Comparison of ENCODE assay signal across 23 cellular contexts in the genomic region with DNA sequence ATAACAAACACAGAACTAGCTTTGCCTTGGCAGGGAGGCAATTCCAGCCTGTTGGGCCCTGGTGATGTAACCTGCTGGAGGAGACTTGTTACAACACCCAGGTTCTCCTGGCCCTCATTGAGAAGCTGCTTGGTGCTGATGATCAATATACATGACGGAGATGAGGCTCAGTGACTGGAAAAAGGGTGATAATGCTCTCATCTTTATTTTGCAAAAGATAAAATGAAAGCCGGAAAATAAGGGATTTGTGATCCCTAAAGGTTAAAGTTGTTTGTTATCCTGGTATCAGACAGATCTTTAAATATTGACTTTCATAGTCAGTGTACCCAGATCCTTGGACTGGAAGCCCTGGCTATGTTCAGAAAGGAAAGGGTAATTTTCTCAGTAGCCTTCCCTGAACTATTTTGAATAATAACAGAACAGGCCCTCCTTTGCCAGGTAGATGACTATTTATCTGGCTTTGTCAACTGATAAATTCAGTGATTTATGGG.
"Had no signal": no experiment of that assay in that cellular context is flagged by ENCODE, and none has a peak within 500 bp of the region (broad histone marks: within the 10 kb centered on the region; RNA-seq: fewer than 3 reads in every experiment).

No MANE protein-coding gene starts in this region.

- H3K27ac Mint-ChIP-seq: activated CD8-positive, alpha-beta T cell treated with anti-CD3 and anti-CD28 coated beads for 36 hours; activated naive CD4-positive, alpha-beta T cell treated with anti-CD3 and anti-CD28 coated beads for 36 hours; activated naive CD8-positive, alpha-beta T cell treated with anti-CD3 and anti-CD28 coated beads, Interleukin-2, amount 50 U/mL, for 24 hours; activated T-cell treated with anti-CD3 and anti-CD28 coated beads, Interleukin-2, amount 50 U/mL, for 24 hours; activated T-helper 2 cell treated with anti-CD3 and anti-CD28 coated beads, Interferon-gamma antibody, Interleukin-2, Interleukin-4, amounts not matched to agents 10 μg/mL and 5 μg/mL and 100 μg/mL, durations not matched to agents 14 hours and 24 hours and 36 hours; immature natural killer cell; naive thymus-derived CD8-positive, alpha-beta T cell; stimulated activated effector memory CD8-positive, alpha-beta T cell treated with anti-CD3 and anti-CD28 coated beads, Interleukin-12 subunit alpha, Interleukin-12 subunit beta, amount 100 ng/mL, for 72 hours; T-helper 17 cell had no signal

- H3K27me3 ChIP-seq: gastrocnemius medialis, heart left ventricle, neutrophil, sigmoid colon, stomach, vagina had no signal

- ATAC-seq: activated CD8-positive, alpha-beta T cell treated with anti-CD3 and anti-CD28 coated beads for 36 hours; activated naive CD8-positive, alpha-beta T cell treated with anti-CD3 and anti-CD28 coated beads, Interleukin-2, amount 50 U/mL, for 24 hours; gastrocnemius medialis; heart left ventricle; naive thymus-derived CD8-positive, alpha-beta T cell; stimulated activated effector memory CD8-positive, alpha-beta T cell treated with anti-CD3 and anti-CD28 coated beads, Interleukin-12 subunit alpha, Interleukin-12 subunit beta, amount 100 ng/mL, for 72 hours; T-helper 17 cell had no signal

- H3K27ac ChIP-seq: coronary artery, gastrocnemius medialis, heart left ventricle, neutrophil, parathyroid adenoma, sigmoid colon, stomach, vagina had no signal

- H3K9me3 ChIP-seq: gastrocnemius medialis, neutrophil, sigmoid colon, stomach, vagina had no signal

- H3K4me3 ChIP-seq: coronary artery, gastrocnemius medialis, heart left ventricle, sigmoid colon, stomach, vagina had no signal

- H3K36me3 Mint-ChIP-seq: immature natural killer cell; naive thymus-derived CD8-positive, alpha-beta T cell; stimulated activated effector memory CD8-positive, alpha-beta T cell treated with anti-CD3 and anti-CD28 coated beads, Interleukin-12 subunit alpha, Interleukin-12 subunit beta, amount 100 ng/mL, for 72 hours had no signal

- H3K36me3 ChIP-seq: gastrocnemius medialis, heart left ventricle, neutrophil, sigmoid colon, stomach, vagina had no signal

- DNase-seq: activated CD4-positive, alpha-beta T cell treated with anti-CD3 and anti-CD28 coated beads for 48 hours; activated CD4-positive, CD25-positive, alpha-beta regulatory T cell; activated CD8-positive, alpha-beta T cell treated with anti-CD3 and anti-CD28 coated beads for 36 hours; activated naive CD4-positive, alpha-beta T cell treated with anti-CD3 and anti-CD28 coated beads for 36 hours; activated naive CD8-positive, alpha-beta T cell treated with anti-CD3 and anti-CD28 coated beads, Interleukin-2, amount 50 U/mL, for 24 hours; activated T-cell treated with anti-CD3 and anti-CD28 coated beads, Interleukin-2, amount 50 U/mL, for 24 hours; aorta; gastrocnemius medialis; heart left ventricle; immature natural killer cell; mesenchymal stem cell; naive thymus-derived CD8-positive, alpha-beta T cell; sigmoid colon; stimulated activated CD4-positive, alpha-beta T cell treated with anti-CD3 and anti-CD28 coated beads, Interleukin-4, amount 100 ng/mL, for 24 hours; stomach; T-helper 17 cell; trophoblast cell had no signal

- H3K4me3 Mint-ChIP-seq: activated CD8-positive, alpha-beta T cell treated with anti-CD3 and anti-CD28 coated beads for 36 hours; activated naive CD4-positive, alpha-beta T cell treated with anti-CD3 and anti-CD28 coated beads for 36 hours; activated naive CD8-positive, alpha-beta T cell treated with anti-CD3 and anti-CD28 coated beads, Interleukin-2, amount 50 U/mL, for 24 hours; activated T-cell treated with anti-CD3 and anti-CD28 coated beads, Interleukin-2, amount 50 U/mL, for 24 hours; immature natural killer cell; naive thymus-derived CD8-positive, alpha-beta T cell; stimulated activated effector memory CD8-positive, alpha-beta T cell treated with anti-CD3 and anti-CD28 coated beads, Interleukin-12 subunit alpha, Interleukin-12 subunit beta, amount 100 ng/mL, for 72 hours; T-helper 17 cell had no signal

- H3K79me2 ChIP-seq: parathyroid adenoma had no signal

- H3K9me3 Mint-ChIP-seq: activated naive CD8-positive, alpha-beta T cell treated with anti-CD3 and anti-CD28 coated beads, Interleukin-2, amount 50 U/mL, for 24 hours; stimulated activated effector memory CD8-positive, alpha-beta T cell treated with anti-CD3 and anti-CD28 coated beads, Interleukin-12 subunit alpha, Interleukin-12 subunit beta, amount 100 ng/mL, for 72 hours had no signal

- H3K4me1 Mint-ChIP-seq: activated naive CD8-positive, alpha-beta T cell treated with anti-CD3 and anti-CD28 coated beads, Interleukin-2, amount 50 U/mL, for 24 hours; immature natural killer cell; naive thymus-derived CD8-positive, alpha-beta T cell; stimulated activated effector memory CD8-positive, alpha-beta T cell treated with anti-CD3 and anti-CD28 coated beads, Interleukin-12 subunit alpha, Interleukin-12 subunit beta, amount 100 ng/mL, for 72 hours; T-helper 17 cell had no signal

- H2AFZ ChIP-seq: parathyroid adenoma had no signal

- H3K9ac ChIP-seq: parathyroid adenoma had no signal

- H3K4me1 ChIP-seq: gastrocnemius medialis, heart left ventricle, parathyroid adenoma, sigmoid colon, stomach, vagina had no signal

- H3K27me3 Mint-ChIP-seq: activated CD8-positive, alpha-beta T cell treated with anti-CD3 and anti-CD28 coated beads for 36 hours; activated naive CD8-positive, alpha-beta T cell treated with anti-CD3 and anti-CD28 coated beads, Interleukin-2, amount 50 U/mL, for 24 hours; activated T-cell treated with anti-CD3 and anti-CD28 coated beads, Interleukin-2, amount 50 U/mL, for 24 hours; naive thymus-derived CD8-positive, alpha-beta T cell; T-helper 17 cell had no signal
